In genomic region chr19:18194554-18195238, GRCh38 we compare ENCODE assay signal across 1 cellular context.
A peak's percentile ranks its signal among the peaks of the same experiment; 100 is the strongest.
TF ChIP-seq lines count a peak whose summit lies in the region.

No MANE protein-coding gene starts in this region.

TF ChIP-seq in K562, 482 proteins besides CTCF, POLR2A, EP300 and RAD21 (continues in another document):
- no peak for TF ChIP-seq ZNF212 (CRISPR knock-in tag; IDR thresholded peaks at IDR 0.05)
- TF ChIP-seq PHTF2 (CRISPR knock-in tag; IDR thresholded peaks at IDR 0.05) = no peak
- TF ChIP-seq, protein P1, sequence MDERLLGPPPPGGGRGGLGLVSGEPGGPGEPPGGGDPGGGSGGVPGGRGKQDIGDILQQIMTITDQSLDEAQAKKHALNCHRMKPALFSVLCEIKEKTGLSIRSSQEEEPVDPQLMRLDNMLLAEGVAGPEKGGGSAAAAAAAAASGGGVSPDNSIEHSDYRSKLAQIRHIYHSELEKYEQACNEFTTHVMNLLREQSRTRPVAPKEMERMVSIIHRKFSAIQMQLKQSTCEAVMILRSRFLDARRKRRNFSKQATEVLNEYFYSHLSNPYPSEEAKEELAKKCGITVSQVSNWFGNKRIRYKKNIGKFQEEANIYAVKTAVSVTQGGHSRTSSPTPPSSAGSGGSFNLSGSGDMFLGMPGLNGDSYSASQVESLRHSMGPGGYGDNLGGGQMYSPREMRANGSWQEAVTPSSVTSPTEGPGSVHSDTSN (CRISPR knock-in tag; IDR thresholded peaks at IDR 0.05; ENCODE audit: low read depth) = no peak
- TF ChIP-seq, protein P1 (tag; conservative IDR thresholded peaks at IDR 0.05; ENCODE audit: low read depth) = no peak
- TF ChIP-seq LEF1 (IDR thresholded peaks at IDR 0.05) = no peak
- TF ChIP-seq GABPB2 (CRISPR knock-in tag; conservative IDR thresholded peaks at IDR 0.05) = no peak
- TF ChIP-seq MGA (IDR thresholded peaks at IDR 0.05) = no peak
- TF ChIP-seq, protein P2, sequence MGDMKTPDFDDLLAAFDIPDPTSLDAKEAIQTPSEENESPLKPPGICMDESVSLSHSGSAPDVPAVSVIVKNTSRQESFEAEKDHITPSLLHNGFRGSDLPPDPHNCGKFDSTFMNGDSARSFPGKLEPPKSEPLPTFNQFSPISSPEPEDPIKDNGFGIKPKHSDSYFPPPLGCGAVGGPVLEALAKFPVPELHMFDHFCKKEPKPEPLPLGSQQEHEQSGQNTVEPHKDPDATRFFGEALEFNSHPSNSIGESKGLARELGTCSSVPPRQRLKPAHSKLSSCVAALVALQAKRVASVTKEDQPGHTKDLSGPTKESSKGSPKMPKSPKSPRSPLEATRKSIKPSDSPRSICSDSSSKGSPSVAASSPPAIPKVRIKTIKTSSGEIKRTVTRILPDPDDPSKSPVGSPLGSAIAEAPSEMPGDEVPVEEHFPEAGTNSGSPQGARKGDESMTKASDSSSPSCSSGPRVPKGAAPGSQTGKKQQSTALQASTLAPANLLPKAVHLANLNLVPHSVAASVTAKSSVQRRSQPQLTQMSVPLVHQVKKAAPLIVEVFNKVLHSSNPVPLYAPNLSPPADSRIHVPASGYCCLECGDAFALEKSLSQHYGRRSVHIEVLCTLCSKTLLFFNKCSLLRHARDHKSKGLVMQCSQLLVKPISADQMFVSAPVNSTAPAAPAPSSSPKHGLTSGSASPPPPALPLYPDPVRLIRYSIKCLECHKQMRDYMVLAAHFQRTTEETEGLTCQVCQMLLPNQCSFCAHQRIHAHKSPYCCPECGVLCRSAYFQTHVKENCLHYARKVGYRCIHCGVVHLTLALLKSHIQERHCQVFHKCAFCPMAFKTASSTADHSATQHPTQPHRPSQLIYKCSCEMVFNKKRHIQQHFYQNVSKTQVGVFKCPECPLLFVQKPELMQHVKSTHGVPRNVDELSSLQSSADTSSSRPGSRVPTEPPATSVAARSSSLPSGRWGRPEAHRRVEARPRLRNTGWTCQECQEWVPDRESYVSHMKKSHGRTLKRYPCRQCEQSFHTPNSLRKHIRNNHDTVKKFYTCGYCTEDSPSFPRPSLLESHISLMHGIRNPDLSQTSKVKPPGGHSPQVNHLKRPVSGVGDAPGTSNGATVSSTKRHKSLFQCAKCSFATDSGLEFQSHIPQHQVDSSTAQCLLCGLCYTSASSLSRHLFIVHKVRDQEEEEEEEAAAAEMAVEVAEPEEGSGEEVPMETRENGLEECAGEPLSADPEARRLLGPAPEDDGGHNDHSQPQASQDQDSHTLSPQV (IDR thresholded peaks at IDR 0.05) = no peak
- TF ChIP-seq POLR2AphosphoS5 (IDR thresholded peaks at IDR 0.05; ENCODE audit: control insufficient read depth, insufficient read depth, low read depth, low read length) = no peak
- TF ChIP-seq FOXA3 (CRISPR knock-in tag; conservative IDR thresholded peaks at IDR 0.05 in 1 of 2, IDR thresholded peaks at IDR 0.05 in 1 of 2) = no peak
- 0 out of 4 replicates have a peak, but pooled peaks of 1 of the 2 experiments have one; percentile 47 for TF ChIP-seq SIN3A (IDR thresholded peaks at IDR 0.05; ENCODE audit: borderline replicate concordance in 2 of 2, control insufficient read depth in 1 of 2, low read depth in 2 of 2, low read length in 2 of 2)
- TF ChIP-seq ZNF445 (CRISPR knock-in tag; IDR thresholded peaks at IDR 0.05; ENCODE audit: low read depth) = no peak
- TF ChIP-seq HMGN3 (IDR thresholded peaks at IDR 0.05; ENCODE audit: borderline replicate concordance, extremely low read depth, insufficient read length, low read depth, low read length) = peak; percentile 21
- TF ChIP-seq EGR1 (conservative IDR thresholded peaks at IDR 0.05) = peak; percentile 89
- TF ChIP-seq, protein P3, sequence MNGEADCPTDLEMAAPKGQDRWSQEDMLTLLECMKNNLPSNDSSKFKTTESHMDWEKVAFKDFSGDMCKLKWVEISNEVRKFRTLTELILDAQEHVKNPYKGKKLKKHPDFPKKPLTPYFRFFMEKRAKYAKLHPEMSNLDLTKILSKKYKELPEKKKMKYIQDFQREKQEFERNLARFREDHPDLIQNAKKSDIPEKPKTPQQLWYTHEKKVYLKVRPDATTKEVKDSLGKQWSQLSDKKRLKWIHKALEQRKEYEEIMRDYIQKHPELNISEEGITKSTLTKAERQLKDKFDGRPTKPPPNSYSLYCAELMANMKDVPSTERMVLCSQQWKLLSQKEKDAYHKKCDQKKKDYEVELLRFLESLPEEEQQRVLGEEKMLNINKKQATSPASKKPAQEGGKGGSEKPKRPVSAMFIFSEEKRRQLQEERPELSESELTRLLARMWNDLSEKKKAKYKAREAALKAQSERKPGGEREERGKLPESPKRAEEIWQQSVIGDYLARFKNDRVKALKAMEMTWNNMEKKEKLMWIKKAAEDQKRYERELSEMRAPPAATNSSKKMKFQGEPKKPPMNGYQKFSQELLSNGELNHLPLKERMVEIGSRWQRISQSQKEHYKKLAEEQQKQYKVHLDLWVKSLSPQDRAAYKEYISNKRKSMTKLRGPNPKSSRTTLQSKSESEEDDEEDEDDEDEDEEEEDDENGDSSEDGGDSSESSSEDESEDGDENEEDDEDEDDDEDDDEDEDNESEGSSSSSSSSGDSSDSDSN (IDR thresholded peaks at IDR 0.05; ENCODE audit: borderline replicate concordance in 1 of 2, low read depth in 2 of 2, low read length in 2 of 2) = no peak
- peak; percentile 82 to 84 for TF ChIP-seq NRF1 (conservative IDR thresholded peaks at IDR 0.05 in 1 of 2, IDR thresholded peaks at IDR 0.05 in 1 of 2)
- peak; percentile 87 for TF ChIP-seq VEZF1 (CRISPR knock-in tag; IDR thresholded peaks at IDR 0.05)
- TF ChIP-seq, protein P4, sequence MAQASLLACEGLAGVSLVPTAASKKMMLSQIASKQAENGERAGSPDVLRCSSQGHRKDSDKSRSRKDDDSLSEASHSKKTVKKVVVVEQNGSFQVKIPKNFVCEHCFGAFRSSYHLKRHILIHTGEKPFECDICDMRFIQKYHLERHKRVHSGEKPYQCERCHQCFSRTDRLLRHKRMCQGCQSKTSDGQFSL (CRISPR knock-in tag; IDR thresholded peaks at IDR 0.05) = peak; percentile 97
- TF ChIP-seq, protein P4 (tag; IDR thresholded peaks at IDR 0.05) = 0 out of 4 replicates have a peak, but pooled peaks of 1 of the 2 experiments have one; percentile 37
- 0 out of 2 replicates have a peak, but pooled peaks have one; percentile 11 for TF ChIP-seq POLR2G (IDR thresholded peaks at IDR 0.05; ENCODE audit: low read depth, low read length)
- TF ChIP-seq, protein P5, sequence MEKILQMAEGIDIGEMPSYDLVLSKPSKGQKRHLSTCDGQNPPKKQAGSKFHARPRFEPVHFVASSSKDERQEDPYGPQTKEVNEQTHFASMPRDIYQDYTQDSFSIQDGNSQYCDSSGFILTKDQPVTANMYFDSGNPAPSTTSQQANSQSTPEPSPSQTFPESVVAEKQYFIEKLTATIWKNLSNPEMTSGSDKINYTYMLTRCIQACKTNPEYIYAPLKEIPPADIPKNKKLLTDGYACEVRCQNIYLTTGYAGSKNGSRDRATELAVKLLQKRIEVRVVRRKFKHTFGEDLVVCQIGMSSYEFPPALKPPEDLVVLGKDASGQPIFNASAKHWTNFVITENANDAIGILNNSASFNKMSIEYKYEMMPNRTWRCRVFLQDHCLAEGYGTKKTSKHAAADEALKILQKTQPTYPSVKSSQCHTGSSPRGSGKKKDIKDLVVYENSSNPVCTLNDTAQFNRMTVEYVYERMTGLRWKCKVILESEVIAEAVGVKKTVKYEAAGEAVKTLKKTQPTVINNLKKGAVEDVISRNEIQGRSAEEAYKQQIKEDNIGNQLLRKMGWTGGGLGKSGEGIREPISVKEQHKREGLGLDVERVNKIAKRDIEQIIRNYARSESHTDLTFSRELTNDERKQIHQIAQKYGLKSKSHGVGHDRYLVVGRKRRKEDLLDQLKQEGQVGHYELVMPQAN (IDR thresholded peaks at IDR 0.05; ENCODE audit: borderline replicate concordance) = peak; percentile 78
- peak; percentile 43; the same call in 1 of the 2 replicates for TF ChIP-seq ZBTB7A (IDR thresholded peaks at IDR 0.05; ENCODE audit: borderline replicate concordance, control insufficient read depth, low read depth, low read length)
- no peak for TF ChIP-seq CREBBP (IDR thresholded peaks at IDR 0.05; ENCODE audit: low read depth, low read length)
- no peak for TF ChIP-seq GTF2E2 (tag; IDR thresholded peaks at IDR 0.05)
